In genomic region chr3:183560607-183561006, GRCh38 we compare ENCODE assay signal across 10 cellular contexts. TPM values are rescaled to one million over a fixed set of nuclear protein-coding genes. Genes with fewer than 3 reads are reported as not detected.
DNase-seq lines count a peak whose midpoint lies in the region; ATAC-seq and TF ChIP-seq lines count a peak whose summit lies in the region.
"Had no signal": no experiment of that assay in that cellular context is flagged by ENCODE, and none has a peak within 500 bp of the region (broad histone marks: within the 10 kb centered on the region; RNA-seq: fewer than 3 reads in every experiment).

No MANE protein-coding gene starts in this region.

- H3K27ac ChIP-seq in OCI-LY7 (ENCODE audit: low read depth, low read length, poor library complexity, severe bottlenecking) (peak overlapping the region; percentile 21), hepatocyte (no peak overlapping the region)

- H3K9me2 ChIP-seq in OCI-LY7 (ENCODE audit: insufficient read depth, low read length) (no peaks in the 10 kb centered on the region), hepatocyte (replicated peaks; ENCODE audit: insufficient read depth) (no peaks in the 10 kb centered on the region)

- no peak for DNase-seq in AG09309 (ENCODE audit: low read depth)
- DNase-seq in GM06990 (ENCODE audit: extremely low read depth, insufficient read length) = no peak
- peak; percentile 81 for DNase-seq in OCI-LY7 (ENCODE audit: low spot score)
- DNase-seq in hepatocyte (ENCODE audit: low spot score) = peak; percentile 46
- no peak for DNase-seq in MG63
- no peak for DNase-seq in HuH-7 (ENCODE audit: low spot score)
- DNase-seq: effector CD4-positive, alpha-beta T cell; NCI-H1048 had no signal

- H3K27me3 ChIP-seq in GM06990 (replicated peaks; ENCODE audit: control insufficient read depth, insufficient read depth, low read length) (no peaks in the 10 kb centered on the region), hepatocyte (no peaks in the 10 kb centered on the region), MG63 (no peaks in the 10 kb centered on the region)

- H3K4me1 ChIP-seq in OCI-LY7 (ENCODE audit: insufficient read depth, low read length, poor library complexity, severe bottlenecking) = peaks cover 77% of the 10 kb centered on the region
- no peaks in the 10 kb centered on the region for H3K4me1 ChIP-seq in hepatocyte (ENCODE audit: insufficient read depth)

- H3K79me2 ChIP-seq in OCI-LY7 (ENCODE audit: insufficient read depth, low read depth, low read length) (peaks cover 15% of the 10 kb centered on the region; the same call in 1 of the 2 replicates), hepatocyte (no peaks in the 10 kb centered on the region)

- H2AFZ ChIP-seq in OCI-LY7 (ENCODE audit: low read length) (peak overlapping the region; percentile 45; the same call in 1 of the 2 replicates), hepatocyte (no peak overlapping the region)

- WGBS in hepatocyte (ENCODE audit: low lambda C conversion rate, missing lambda C conversion rate) = 83% methylated on average over 9 of the region's 9 CpGs

- CTCF ChIA-PET in OCI-LY7 (lab: Charles Lee; ENCODE audit: unreplicated experiment) = interaction anchor here (0.8 to 2.1 kb wide), 6 partner anchors 16 to 88 kb away, joined by 3 to 16 read pairs (median 4); no protein-coding TSS in a partner anchor

- TF ChIP-seq CTCF in AG09309 (IDR thresholded peaks at IDR 0.05; ENCODE audit: control insufficient read depth, insufficient read depth, low read depth, low read length, missing control alignments) = peak; percentile 27
- TF ChIP-seq CTCF in GM06990 (IDR thresholded peaks at IDR 0.05; ENCODE audit: insufficient read depth, low read length, poor library complexity, severe bottlenecking) = peak; percentile 45
- peak; percentile 78 for TF ChIP-seq CTCF in OCI-LY7 (conservative IDR thresholded peaks at IDR 0.05; ENCODE audit: low read length)
- TF ChIP-seq CTCF in hepatocyte (IDR thresholded peaks at IDR 0.05; ENCODE audit: poor library complexity) = peak; percentile 35

- intact Hi-C loops in OCI-LY7 (cut with micrococcal nuclease; ENCODE audit: unreplicated experiment) = loop anchor here (1.0 kb wide), 2 partner anchors 91 to 206 kb away; no protein-coding TSS in a partner anchor

- H3K9me3 ChIP-seq in OCI-LY7 (ENCODE audit: low read length) = no peaks in the 10 kb centered on the region
- H3K9me3 ChIP-seq in hepatocyte (ENCODE audit: low read depth) = no peaks in the 10 kb centered on the region
- no peaks in the 10 kb centered on the region for H3K9me3 ChIP-seq in MG63

- no peak overlapping the region; the same call in 1 of the 2 replicates for H3K4me2 ChIP-seq in OCI-LY7 (ENCODE audit: low read length)
- H3K4me2 ChIP-seq in hepatocyte = no peak overlapping the region

- no TSS peak for BruUV-seq in OCI-LY7 (replicated peaks; lab: Mats Ljungman, UMichigan)

- no peak overlapping the region for H3K4me3 ChIP-seq in AG09309 (ENCODE audit: control insufficient read depth, low read depth, low read length)
- no peak overlapping the region for H3K4me3 ChIP-seq in GM06990 (replicated peaks; ENCODE audit: low read depth, low read length)
- H3K4me3 ChIP-seq in OCI-LY7 (ENCODE audit: low read depth, low read length, poor library complexity, severe bottlenecking) = no peak overlapping the region
- H3K4me3 ChIP-seq in hepatocyte = no peak overlapping the region
- no peak overlapping the region for H3K4me3 ChIP-seq in MG63

- H3K36me3 ChIP-seq in GM06990 (ENCODE audit: control insufficient read depth, insufficient read depth, low read length) = no peaks in the 10 kb centered on the region
- H3K36me3 ChIP-seq in OCI-LY7 (ENCODE audit: insufficient read depth, low read length) = no peaks in the 10 kb centered on the region
- H3K36me3 ChIP-seq in hepatocyte (replicated peaks; ENCODE audit: insufficient read depth, low read depth) = no peaks in the 10 kb centered on the region
- H3K36me3 ChIP-seq in MG63 = no peaks in the 10 kb centered on the region

- POLR2A ChIA-PET in OCI-LY7 (lab: Charles Lee) = interaction anchor here (0.9 to 3.6 kb wide), 10 partner anchors 9 to 75 kb away, joined by 3 to 26 read pairs (median 4); no protein-coding TSS in a partner anchor

- H4K20me1 ChIP-seq in OCI-LY7 (ENCODE audit: insufficient read depth, low read length) = no peaks in the 10 kb centered on the region
- H4K20me1 ChIP-seq in hepatocyte (ENCODE audit: insufficient read depth, poor library complexity, severe bottlenecking) = no peaks in the 10 kb centered on the region

- no peak for ATAC-seq in HG02885 (IDR thresholded peaks at IDR 0.05; ENCODE audit: poor library complexity, unreplicated experiment)
- no peak for ATAC-seq in SK-N-SH treated with all-trans-retinoic acid at 6 μM for 48 hours

TF ChIP-seq in SK-N-SH treated with all-trans-retinoic acid at 6 μM for 48 hours, 23 proteins besides CTCF, POLR2A, EP300 and RAD21:
- TF ChIP-seq SNAI2 (CRISPR knock-in tag; IDR thresholded peaks at IDR 0.05) = no peak
- TF ChIP-seq OSR1 (CRISPR knock-in tag; IDR thresholded peaks at IDR 0.05) = no peak
- no peak for TF ChIP-seq CSRNP3 (CRISPR knock-in tag; IDR thresholded peaks at IDR 0.05)
- no peak for TF ChIP-seq CSDC2 (CRISPR knock-in tag; IDR thresholded peaks at IDR 0.05)
- no peak for TF ChIP-seq TSHZ2 (CRISPR knock-in tag; IDR thresholded peaks at IDR 0.05)
- no peak for TF ChIP-seq BACH2 (CRISPR knock-in tag; IDR thresholded peaks at IDR 0.05; ENCODE audit: borderline replicate concordance)
- TF ChIP-seq ZC3H10 (CRISPR knock-in tag; IDR thresholded peaks at IDR 0.05) = no peak

RNA-seq across cellular contexts. Expression of gene KLHL6, which starts 5.1 kb away (rescaled TPM):
- total RNA-seq in OCI-LY7 (2014; rRNA removed; shearing (Covaris generic)) = 143 TPM in 2 replicates
- total RNA-seq in OCI-LY7 (2022) (169 and 191 TPM in 2 replicates), hepatocyte (0.16 and 0.17 TPM in 2 replicates)
- 0.04 TPM in 1 of 2 replicates, not detected in the other for polyA plus RNA-seq in hepatocyte
- total RNA-seq in MG63 (2014; rRNA removed; shearing (Covaris generic); ENCODE audit: low replicate concordance) = not detected in 2 replicates

Comparison
In these comparisons a context has a peak if more than half of its experiments do, and no peak if none do; other contexts are left out.
1. DNase-seq: peak in OCI-LY7 (single experiment) and hepatocyte (single experiment); none in AG09309 (single experiment), GM06990 (single experiment), MG63 (single experiment) and HuH-7 (single experiment).
2. CTCF ChIP-seq: peak in every context shown above with its lines; median percentile 78 in OCI-LY7; 45 in GM06990; 35 in hepatocyte; 27 in AG09309.
3. RNA of gene KLHL6, which starts 5.1 kb away (total RNA-seq): 143 to 191 TPM in OCI-LY7; 0.16 to 0.17 TPM in hepatocyte and not detected in MG63; every median in the first group is over 100 times any median in the second.